Comparison of ENCODE assay signal across 1 cellular context in the genomic region with DNA sequence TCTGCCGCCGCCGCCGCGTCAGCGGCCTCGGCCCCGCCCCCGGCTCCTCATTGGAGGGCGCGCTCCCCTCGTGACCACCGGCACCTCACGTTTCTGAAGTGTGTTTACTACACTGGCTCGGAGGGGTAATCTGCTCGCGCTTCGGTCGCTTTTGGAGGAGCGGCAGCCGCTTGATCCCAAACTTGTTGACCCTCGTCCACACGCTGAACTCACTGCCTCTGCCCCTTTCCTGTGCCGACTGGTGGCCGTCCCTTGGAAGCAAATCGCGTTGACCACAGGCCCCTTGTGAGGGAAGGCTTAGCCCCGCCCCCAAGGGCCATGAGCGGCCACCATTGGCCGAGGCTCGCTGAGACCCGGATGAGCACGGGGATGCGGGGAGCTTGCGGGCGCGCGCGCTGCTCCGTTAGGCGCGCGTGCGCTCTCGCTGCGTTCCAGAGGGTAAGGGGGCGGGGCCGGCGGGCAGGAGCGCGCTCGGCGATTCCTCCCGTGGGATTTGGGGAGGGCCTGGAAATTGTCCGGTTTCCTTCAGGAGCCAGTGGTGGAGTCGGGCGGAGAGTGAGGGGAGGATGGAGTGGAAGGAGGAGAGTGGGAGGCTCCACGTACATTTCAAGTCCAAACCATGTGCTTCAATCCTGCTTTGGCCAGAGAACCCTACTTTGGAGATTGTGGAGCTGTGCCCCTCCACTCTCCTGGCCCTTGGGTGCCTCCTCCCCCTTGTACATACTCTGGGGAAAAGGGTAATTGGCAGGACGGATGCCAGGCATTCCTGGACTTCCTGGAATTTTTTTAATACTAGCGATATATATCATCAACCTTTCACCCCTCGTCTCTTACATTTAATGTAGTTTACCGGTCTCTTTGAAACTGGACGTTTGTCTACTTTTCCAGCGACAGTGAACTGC.
TF ChIP-seq lines count a peak whose summit lies in the region.

A gene (minus strand): TSS at position 3 of the 902 bp plus-strand sequence. CDS start 588 bp downstream, outside the sequence.

TF ChIP-seq in HepG2, 621 proteins besides CTCF, POLR2A, EP300 and RAD21 (continued from another document and continues in another):
- TF ChIP-seq, protein P1, sequence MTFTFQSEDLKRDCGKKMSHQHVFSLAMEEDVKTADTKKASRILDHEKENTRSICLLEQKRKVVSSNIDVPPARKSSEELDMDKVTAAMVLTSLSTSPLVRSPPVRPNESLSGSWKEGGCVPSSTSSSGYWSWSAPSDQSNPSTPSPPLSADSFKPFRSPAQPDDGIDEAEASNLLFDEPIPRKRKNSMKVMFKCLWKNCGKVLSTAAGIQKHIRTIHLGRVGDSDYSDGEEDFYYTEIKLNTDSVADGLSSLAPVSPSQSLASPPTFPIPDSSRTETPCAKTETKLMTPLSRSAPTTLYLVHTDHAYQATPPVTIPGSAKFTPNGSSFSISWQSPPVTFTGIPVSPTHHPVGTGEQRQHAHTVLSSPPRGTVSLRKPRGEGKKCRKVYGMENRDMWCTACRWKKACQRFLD (CRISPR knock-in tag; IDR thresholded peaks at IDR 0.05; ENCODE audit: borderline replicate concordance) = no peak
- TF ChIP-seq, protein P2, sequence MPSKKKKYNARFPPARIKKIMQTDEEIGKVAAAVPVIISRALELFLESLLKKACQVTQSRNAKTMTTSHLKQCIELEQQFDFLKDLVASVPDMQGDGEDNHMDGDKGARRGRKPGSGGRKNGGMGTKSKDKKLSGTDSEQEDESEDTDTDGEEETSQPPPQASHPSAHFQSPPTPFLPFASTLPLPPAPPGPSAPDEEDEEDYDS (CRISPR knock-in tag; IDR thresholded peaks at IDR 0.05) = peak; percentile 38; the same call in 1 of the 2 replicates
- TF ChIP-seq ZMAT3 (CRISPR knock-in tag; conservative IDR thresholded peaks at IDR 0.05) (peak; percentile 95), DNMT3B (CRISPR knock-in tag; conservative IDR thresholded peaks at IDR 0.05) (0 out of 2 replicates have a peak, but pooled peaks have one; percentile 63), ZNF160 (CRISPR knock-in tag; IDR thresholded peaks at IDR 0.05) (peak; percentile 30; the same call in 1 of the 2 replicates), ELF3 (CRISPR knock-in tag; IDR thresholded peaks at IDR 0.05) (peak; percentile 43; the same call in 1 of the 2 replicates), KMT2A (CRISPR knock-in tag; IDR thresholded peaks at IDR 0.05) (peak; percentile 27; the same call in 1 of the 2 replicates), TCF12 (IDR thresholded peaks at IDR 0.05) (no peak), TCF12 (CRISPR knock-in tag; IDR thresholded peaks at IDR 0.05) (no peak), FOXC1 (CRISPR knock-in tag; IDR thresholded peaks at IDR 0.05; ENCODE audit: borderline replicate concordance) (peak; percentile 61), ZNF564 (CRISPR knock-in tag; IDR thresholded peaks at IDR 0.05) (no peak), SOX6 (IDR thresholded peaks at IDR 0.05) (no peak), SOX6 (CRISPR knock-in tag; IDR thresholded peaks at IDR 0.05) (peak; percentile 23; the same call in 1 of the 2 replicates), MZF1 (CRISPR knock-in tag; IDR thresholded peaks at IDR 0.05; ENCODE audit: borderline replicate concordance) (no peak), CBX1 (IDR thresholded peaks at IDR 0.05; ENCODE audit: low read depth) (peak; percentile 60), ZNF879 (CRISPR knock-in tag; IDR thresholded peaks at IDR 0.05) (peak; percentile 95; the same call in 1 of the 2 replicates), RBFOX2 (IDR thresholded peaks at IDR 0.05; ENCODE audit: low read depth, low read length) (peak; percentile 85), ZNF282 (IDR thresholded peaks at IDR 0.05; ENCODE audit: partially characterized antibody) (no peak)
- TF ChIP-seq, protein P3, sequence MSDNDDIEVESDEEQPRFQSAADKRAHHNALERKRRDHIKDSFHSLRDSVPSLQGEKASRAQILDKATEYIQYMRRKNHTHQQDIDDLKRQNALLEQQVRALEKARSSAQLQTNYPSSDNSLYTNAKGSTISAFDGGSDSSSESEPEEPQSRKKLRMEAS (IDR thresholded peaks at IDR 0.05) = peak; percentile 94
- TF ChIP-seq, protein P4, sequence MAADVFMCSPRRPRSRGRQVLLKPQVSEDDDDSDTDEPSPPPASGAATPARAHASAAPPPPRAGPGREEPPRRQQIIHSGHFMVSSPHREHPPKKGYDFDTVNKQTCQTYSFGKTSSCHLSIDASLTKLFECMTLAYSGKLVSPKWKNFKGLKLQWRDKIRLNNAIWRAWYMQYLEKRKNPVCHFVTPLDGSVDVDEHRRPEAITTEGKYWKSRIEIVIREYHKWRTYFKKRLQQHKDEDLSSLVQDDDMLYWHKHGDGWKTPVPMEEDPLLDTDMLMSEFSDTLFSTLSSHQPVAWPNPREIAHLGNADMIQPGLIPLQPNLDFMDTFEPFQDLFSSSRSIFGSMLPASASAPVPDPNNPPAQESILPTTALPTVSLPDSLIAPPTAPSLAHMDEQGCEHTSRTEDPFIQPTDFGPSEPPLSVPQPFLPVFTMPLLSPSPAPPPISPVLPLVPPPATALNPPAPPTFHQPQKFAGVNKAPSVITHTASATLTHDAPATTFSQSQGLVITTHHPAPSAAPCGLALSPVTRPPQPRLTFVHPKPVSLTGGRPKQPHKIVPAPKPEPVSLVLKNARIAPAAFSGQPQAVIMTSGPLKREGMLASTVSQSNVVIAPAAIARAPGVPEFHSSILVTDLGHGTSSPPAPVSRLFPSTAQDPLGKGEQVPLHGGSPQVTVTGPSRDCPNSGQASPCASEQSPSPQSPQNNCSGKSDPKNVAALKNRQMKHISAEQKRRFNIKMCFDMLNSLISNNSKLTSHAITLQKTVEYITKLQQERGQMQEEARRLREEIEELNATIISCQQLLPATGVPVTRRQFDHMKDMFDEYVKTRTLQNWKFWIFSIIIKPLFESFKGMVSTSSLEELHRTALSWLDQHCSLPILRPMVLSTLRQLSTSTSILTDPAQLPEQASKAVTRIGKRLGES (CRISPR knock-in tag; IDR thresholded peaks at IDR 0.05; ENCODE audit: borderline replicate concordance) = no peak
- TF ChIP-seq, protein P5, sequence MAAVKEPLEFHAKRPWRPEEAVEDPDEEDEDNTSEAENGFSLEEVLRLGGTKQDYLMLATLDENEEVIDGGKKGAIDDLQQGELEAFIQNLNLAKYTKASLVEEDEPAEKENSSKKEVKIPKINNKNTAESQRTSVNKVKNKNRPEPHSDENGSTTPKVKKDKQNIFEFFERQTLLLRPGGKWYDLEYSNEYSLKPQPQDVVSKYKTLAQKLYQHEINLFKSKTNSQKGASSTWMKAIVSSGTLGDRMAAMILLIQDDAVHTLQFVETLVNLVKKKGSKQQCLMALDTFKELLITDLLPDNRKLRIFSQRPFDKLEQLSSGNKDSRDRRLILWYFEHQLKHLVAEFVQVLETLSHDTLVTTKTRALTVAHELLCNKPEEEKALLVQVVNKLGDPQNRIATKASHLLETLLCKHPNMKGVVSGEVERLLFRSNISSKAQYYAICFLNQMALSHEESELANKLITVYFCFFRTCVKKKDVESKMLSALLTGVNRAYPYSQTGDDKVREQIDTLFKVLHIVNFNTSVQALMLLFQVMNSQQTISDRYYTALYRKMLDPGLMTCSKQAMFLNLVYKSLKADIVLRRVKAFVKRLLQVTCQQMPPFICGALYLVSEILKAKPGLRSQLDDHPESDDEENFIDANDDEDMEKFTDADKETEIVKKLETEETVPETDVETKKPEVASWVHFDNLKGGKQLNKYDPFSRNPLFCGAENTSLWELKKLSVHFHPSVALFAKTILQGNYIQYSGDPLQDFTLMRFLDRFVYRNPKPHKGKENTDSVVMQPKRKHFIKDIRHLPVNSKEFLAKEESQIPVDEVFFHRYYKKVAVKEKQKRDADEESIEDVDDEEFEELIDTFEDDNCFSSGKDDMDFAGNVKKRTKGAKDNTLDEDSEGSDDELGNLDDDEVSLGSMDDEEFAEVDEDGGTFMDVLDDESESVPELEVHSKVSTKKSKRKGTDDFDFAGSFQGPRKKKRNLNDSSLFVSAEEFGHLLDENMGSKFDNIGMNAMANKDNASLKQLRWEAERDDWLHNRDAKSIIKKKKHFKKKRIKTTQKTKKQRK (IDR thresholded peaks at IDR 0.05; ENCODE audit: low read length) = no peak
- TF ChIP-seq, protein P6, sequence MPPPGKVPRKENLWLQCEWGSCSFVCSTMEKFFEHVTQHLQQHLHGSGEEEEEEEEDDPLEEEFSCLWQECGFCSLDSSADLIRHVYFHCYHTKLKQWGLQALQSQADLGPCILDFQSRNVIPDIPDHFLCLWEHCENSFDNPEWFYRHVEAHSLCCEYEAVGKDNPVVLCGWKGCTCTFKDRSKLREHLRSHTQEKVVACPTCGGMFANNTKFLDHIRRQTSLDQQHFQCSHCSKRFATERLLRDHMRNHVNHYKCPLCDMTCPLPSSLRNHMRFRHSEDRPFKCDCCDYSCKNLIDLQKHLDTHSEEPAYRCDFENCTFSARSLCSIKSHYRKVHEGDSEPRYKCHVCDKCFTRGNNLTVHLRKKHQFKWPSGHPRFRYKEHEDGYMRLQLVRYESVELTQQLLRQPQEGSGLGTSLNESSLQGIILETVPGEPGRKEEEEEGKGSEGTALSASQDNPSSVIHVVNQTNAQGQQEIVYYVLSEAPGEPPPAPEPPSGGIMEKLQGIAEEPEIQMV (CRISPR knock-in tag; IDR thresholded peaks at IDR 0.05; ENCODE audit: low read depth) = peak; percentile 47; the same call in 1 of the 2 replicates
- TF ChIP-seq, protein P7, sequence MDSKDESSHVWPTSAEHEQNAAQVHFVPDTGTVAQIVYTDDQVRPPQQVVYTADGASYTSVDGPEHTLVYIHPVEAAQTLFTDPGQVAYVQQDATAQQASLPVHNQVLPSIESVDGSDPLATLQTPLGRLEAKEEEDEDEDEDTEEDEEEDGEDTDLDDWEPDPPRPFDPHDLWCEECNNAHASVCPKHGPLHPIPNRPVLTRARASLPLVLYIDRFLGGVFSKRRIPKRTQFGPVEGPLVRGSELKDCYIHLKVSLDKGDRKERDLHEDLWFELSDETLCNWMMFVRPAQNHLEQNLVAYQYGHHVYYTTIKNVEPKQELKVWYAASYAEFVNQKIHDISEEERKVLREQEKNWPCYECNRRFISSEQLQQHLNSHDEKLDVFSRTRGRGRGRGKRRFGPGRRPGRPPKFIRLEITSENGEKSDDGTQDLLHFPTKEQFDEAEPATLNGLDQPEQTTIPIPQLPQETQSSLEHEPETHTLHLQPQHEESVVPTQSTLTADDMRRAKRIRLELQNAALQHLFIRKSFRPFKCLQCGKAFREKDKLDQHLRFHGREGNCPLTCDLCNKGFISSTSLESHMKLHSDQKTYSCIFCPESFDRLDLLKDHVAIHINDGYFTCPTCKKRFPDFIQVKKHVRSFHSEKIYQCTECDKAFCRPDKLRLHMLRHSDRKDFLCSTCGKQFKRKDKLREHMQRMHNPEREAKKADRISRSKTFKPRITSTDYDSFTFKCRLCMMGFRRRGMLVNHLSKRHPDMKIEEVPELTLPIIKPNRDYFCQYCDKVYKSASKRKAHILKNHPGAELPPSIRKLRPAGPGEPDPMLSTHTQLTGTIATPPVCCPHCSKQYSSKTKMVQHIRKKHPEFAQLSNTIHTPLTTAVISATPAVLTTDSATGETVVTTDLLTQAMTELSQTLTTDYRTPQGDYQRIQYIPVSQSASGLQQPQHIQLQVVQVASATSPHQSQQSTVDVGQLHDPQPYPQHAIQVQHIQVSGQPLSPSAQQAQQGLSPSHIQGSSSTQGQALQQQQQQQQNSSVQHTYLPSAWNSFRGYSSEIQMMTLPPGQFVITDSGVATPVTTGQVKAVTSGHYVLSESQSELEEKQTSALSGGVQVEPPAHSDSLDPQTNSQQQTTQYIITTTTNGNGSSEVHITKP (CRISPR knock-in tag; IDR thresholded peaks at IDR 0.05; ENCODE audit: low read depth) = no peak
- TF ChIP-seq, protein P8, sequence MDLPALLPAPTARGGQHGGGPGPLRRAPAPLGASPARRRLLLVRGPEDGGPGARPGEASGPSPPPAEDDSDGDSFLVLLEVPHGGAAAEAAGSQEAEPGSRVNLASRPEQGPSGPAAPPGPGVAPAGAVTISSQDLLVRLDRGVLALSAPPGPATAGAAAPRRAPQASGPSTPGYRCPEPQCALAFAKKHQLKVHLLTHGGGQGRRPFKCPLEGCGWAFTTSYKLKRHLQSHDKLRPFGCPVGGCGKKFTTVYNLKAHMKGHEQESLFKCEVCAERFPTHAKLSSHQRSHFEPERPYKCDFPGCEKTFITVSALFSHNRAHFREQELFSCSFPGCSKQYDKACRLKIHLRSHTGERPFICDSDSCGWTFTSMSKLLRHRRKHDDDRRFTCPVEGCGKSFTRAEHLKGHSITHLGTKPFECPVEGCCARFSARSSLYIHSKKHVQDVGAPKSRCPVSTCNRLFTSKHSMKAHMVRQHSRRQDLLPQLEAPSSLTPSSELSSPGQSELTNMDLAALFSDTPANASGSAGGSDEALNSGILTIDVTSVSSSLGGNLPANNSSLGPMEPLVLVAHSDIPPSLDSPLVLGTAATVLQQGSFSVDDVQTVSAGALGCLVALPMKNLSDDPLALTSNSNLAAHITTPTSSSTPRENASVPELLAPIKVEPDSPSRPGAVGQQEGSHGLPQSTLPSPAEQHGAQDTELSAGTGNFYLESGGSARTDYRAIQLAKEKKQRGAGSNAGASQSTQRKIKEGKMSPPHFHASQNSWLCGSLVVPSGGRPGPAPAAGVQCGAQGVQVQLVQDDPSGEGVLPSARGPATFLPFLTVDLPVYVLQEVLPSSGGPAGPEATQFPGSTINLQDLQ (CRISPR knock-in tag; IDR thresholded peaks at IDR 0.05) = no peak
- TF ChIP-seq, protein P9, sequence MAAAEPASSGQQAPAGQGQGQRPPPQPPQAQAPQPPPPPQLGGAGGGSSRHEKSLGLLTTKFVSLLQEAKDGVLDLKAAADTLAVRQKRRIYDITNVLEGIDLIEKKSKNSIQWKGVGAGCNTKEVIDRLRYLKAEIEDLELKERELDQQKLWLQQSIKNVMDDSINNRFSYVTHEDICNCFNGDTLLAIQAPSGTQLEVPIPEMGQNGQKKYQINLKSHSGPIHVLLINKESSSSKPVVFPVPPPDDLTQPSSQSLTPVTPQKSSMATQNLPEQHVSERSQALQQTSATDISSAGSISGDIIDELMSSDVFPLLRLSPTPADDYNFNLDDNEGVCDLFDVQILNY (CRISPR knock-in tag; conservative IDR thresholded peaks at IDR 0.05) = peak; percentile 80
- TF ChIP-seq, protein P10, sequence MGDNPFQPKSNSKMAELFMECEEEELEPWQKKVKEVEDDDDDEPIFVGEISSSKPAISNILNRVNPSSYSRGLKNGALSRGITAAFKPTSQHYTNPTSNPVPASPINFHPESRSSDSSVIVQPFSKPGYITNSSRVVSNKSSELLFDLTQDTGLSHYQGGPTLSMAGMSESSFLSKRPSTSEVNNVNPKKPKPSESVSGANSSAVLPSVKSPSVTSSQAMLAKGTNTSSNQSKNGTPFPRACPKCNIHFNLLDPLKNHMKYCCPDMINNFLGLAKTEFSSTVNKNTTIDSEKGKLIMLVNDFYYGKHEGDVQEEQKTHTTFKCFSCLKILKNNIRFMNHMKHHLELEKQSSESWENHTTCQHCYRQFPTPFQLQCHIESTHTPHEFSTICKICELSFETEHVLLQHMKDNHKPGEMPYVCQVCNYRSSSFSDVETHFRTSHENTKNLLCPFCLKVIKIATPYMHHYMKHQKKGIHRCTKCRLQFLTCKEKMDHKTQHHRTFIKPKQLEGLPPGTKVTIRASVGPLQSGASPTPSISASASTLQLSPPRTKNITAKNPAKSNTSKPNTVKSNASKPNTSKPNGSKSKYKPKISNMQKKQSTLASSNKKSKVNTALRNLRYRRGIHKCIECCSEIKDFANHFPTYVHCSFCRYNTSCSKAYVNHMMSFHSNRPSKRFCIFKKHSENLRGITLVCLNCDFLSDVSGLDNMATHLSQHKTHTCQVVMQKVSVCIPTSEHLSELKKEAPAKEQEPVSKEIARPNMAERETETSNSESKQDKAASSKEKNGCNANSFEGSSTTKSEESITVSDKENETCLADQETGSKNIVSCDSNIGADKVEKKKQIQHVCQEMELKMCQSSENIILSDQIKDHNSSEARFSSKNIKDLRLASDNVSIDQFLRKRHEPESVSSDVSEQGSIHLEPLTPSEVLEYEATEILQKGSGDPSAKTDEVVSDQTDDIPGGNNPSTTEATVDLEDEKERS (CRISPR knock-in tag; IDR thresholded peaks at IDR 0.05) = no peak
